ENCODE assay signal across 15 cellular contexts in the genomic region with DNA sequence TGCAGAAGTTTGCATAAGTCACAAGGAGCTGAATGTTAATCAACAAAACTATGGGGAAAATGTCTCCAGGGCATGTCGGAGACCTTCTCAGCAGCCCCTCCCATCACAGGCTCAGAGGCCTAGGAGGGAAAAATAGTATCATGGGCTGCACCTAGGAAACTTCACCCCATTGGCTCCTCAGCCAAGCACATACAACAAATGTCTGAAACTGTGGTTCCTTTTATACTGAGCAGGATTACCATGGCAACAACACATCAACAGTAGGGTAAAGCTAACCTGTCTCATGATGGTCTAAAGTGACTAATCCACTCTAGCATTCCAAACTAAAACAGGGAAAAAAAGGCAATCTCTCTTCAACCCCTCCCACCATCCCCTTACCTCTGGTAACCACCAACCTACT. TPM values are rescaled to one million over a fixed set of nuclear protein-coding genes. Genes with fewer than 3 reads are reported as not detected.
DNase-seq lines count a peak whose midpoint lies in the region; ATAC-seq, FAIRE-seq and TF ChIP-seq lines count a peak whose summit lies in the region.
"Had no signal": no experiment of that assay in that cellular context is flagged by ENCODE, and none has a peak within 500 bp of the region (broad histone marks: within the 10 kb centered on the region; RNA-seq: fewer than 3 reads in every experiment).

No MANE protein-coding gene starts in this region.

- TF ChIP-seq POLR2A in K562 (conservative IDR thresholded peaks at IDR 0.05) = no peak

- H3K9me3 ChIP-seq in K562 (replicated peaks; ENCODE audit: control insufficient read depth, insufficient read depth, low read depth, low read length) (peaks cover 20% of the 10 kb centered on the region), lower lobe of right lung (peaks cover 28% of the 10 kb centered on the region)

- no peak overlapping the region for H2AFZ ChIP-seq in K562 (ENCODE audit: low read depth, low read length)

- H3K4me1 ChIP-seq in K562 (replicated peaks in 1 of 2; ENCODE audit: control insufficient read depth in 2 of 2, insufficient read depth in 2 of 2, low read length in 2 of 2) (peaks cover 10 to 14% of the 10 kb centered on the region in 2 experiments; a peak in 4 of 5 replicates), lower lobe of right lung (peaks cover 9% of the 10 kb centered on the region)

- 80% methylated on average over 1 of the region's 1 CpG for WGBS in K562 (ENCODE audit: insufficient coverage, low coverage, missing lambda C conversion rate)

- no peak overlapping the region for H3K4me2 ChIP-seq in K562 (ENCODE audit: insufficient read depth, low read length)

- POLR2A ChIA-PET in K562 (lab: Yijun Ruan, JAX) = interaction anchor here (1.0 kb wide), 1 partner anchor 8 kb away, joined by 3 read pairs; no protein-coding TSS in a partner anchor

- DNase-seq in Caki2 (ENCODE audit: low read depth) = peak; percentile 64
- peak; percentile 86 for DNase-seq in M059J (ENCODE audit: low read depth)
- no peak for DNase-seq in K562 (ENCODE audit: extremely low read depth in 1 of 4, low spot score in 3 of 4)
- DNase-seq in lung microvascular endothelial cell (ENCODE audit: low read depth in 2 of 2) = peak; percentile 13 to 36
- no peak for DNase-seq in lower lobe of right lung
- DNase-seq in midbrain (lab: John Stamatoyannopoulos, UW) = no peak
- DNase-seq: activated B cell treated with CpG ODN at 0.5 μM for 24 hours; activated naive CD8-positive, alpha-beta T cell treated with anti-CD3 and anti-CD28 coated beads for 36 hours; cerebellar nuclear complex; kidney glomerular epithelial cell; NCI-H1105 treated with DMSO at 0.1 percent for 48 hours; Peyer's patch had no signal

- peaks cover 30% of the 10 kb centered on the region for H3K79me2 ChIP-seq in K562 (ENCODE audit: control insufficient read depth, insufficient read depth, low read length)

- TF ChIP-seq EP300 in K562 (IDR thresholded peaks at IDR 0.05; ENCODE audit: low read length) = no peak

- H3K27ac ChIP-seq in K562 (ENCODE audit: extremely low read depth, low read depth, low read length) = no peak overlapping the region
- H3K27ac ChIP-seq in lower lobe of right lung = no peak overlapping the region
- H3K27ac ChIP-seq: Peyer's patch, suprapubic skin had no signal

- no peaks in the 10 kb centered on the region for H3K27me3 ChIP-seq in K562 (ENCODE audit: control insufficient read depth in 2 of 2, insufficient read depth in 2 of 2, low read length in 2 of 2)
- no peaks in the 10 kb centered on the region for H3K27me3 ChIP-seq in lower lobe of right lung (ENCODE audit: low read depth)
- H3K27me3 ChIP-seq: Peyer's patch, suprapubic skin had no signal

- H3K4me3 ChIP-seq in K562 (no peak overlapping the region), lower lobe of right lung (no peak overlapping the region)
- H3K4me3 ChIP-seq: Peyer's patch, suprapubic skin had no signal

- TF ChIP-seq RAD21 in K562 (CRISPR knock-in tag; conservative IDR thresholded peaks at IDR 0.05 in 1 of 2, IDR thresholded peaks at IDR 0.05 in 1 of 2) = no peak

- intact Hi-C loops in K562 (cut with micrococcal nuclease) = loop anchor here (5.0 to 10.0 kb wide), 2 partner anchors 35 to 267 kb away; no protein-coding TSS in a partner anchor
- intact Hi-C loops in lower lobe of right lung (cut with DNase I) = no loop called here

- in situ Hi-C loops in Caki2 (cut with HindIII; ENCODE audit: low pct_unique_long_range_greater_than_20kb, low sequenced_read_pairs) = no loop called here
- in situ Hi-C loops in K562 (cut with MboI) = no loop called here

- BruUV-seq in K562 (replicated peaks; lab: Mats Ljungman, UMichigan) = no TSS peak

- no peak for TF ChIP-seq CTCF in K562 (IDR thresholded peaks at IDR 0.05 in 2 of 3, conservative IDR thresholded peaks at IDR 0.05 in 1 of 3; ENCODE audit: insufficient read depth in 2 of 3, low read depth in 1 of 3, low read length in 3 of 3)
- TF ChIP-seq CTCF in lower lobe of right lung (IDR thresholded peaks at IDR 0.05) = no peak

- CTCF ChIA-PET in K562 (lab: Yijun Ruan, JAX; ENCODE audit: low intra/inter-chr PET ratio) = no interaction called here

- FAIRE-seq in K562 (lab: Jason Lieb, UNC) = no peak
- FAIRE-seq: endometrium had no signal

- H3K9me1 ChIP-seq in K562 (ENCODE audit: control insufficient read depth, insufficient read depth, low read length) = no peaks in the 10 kb centered on the region

- H3K36me3 ChIP-seq in K562 (ENCODE audit: control insufficient read depth, insufficient read depth, low read length) (peaks cover 7% of the 10 kb centered on the region; the same call in 2 of the 3 replicates), lower lobe of right lung (no peaks in the 10 kb centered on the region)
- H3K36me3 ChIP-seq: Peyer's patch, suprapubic skin had no signal

- no peaks in the 10 kb centered on the region for H4K20me1 ChIP-seq in K562 (replicated peaks; ENCODE audit: control insufficient read depth, insufficient read depth, low read length)

- ATAC-seq in K562 (no peak), lower lobe of right lung (no peak), HG02840 (IDR thresholded peaks at IDR 0.05; ENCODE audit: low FRiP score, unreplicated experiment) (no peak)

- no peak overlapping the region for H3K9ac ChIP-seq in K562 (ENCODE audit: insufficient read depth in 1 of 2, low read depth in 2 of 2, low read length in 2 of 2)

TF ChIP-seq in K562, 482 proteins besides CTCF, POLR2A, EP300 and RAD21:
- TF ChIP-seq ZBTB1 (CRISPR knock-in tag; IDR thresholded peaks at IDR 0.05; ENCODE audit: borderline replicate concordance, low read depth) = no peak
- TF ChIP-seq, protein P1, sequence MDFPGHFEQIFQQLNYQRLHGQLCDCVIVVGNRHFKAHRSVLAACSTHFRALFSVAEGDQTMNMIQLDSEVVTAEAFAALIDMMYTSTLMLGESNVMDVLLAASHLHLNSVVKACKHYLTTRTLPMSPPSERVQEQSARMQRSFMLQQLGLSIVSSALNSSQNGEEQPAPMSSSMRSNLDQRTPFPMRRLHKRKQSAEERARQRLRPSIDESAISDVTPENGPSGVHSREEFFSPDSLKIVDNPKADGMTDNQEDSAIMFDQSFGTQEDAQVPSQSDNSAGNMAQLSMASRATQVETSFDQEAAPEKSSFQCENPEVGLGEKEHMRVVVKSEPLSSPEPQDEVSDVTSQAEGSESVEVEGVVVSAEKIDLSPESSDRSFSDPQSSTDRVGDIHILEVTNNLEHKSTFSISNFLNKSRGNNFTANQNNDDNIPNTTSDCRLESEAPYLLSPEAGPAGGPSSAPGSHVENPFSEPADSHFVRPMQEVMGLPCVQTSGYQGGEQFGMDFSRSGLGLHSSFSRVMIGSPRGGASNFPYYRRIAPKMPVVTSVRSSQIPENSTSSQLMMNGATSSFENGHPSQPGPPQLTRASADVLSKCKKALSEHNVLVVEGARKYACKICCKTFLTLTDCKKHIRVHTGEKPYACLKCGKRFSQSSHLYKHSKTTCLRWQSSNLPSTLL (IDR thresholded peaks at IDR 0.05) = no peak
- peak; percentile 38; the same call in 1 of the 2 replicates for TF ChIP-seq FOXJ2 (tag; IDR thresholded peaks at IDR 0.05)
- TF ChIP-seq RFX1 (IDR thresholded peaks at IDR 0.05) = peak; percentile 73
- no peak for TF ChIP-seq ZNF23 (CRISPR knock-in tag; IDR thresholded peaks at IDR 0.05)

RNA-seq across cellular contexts. Expression of a gene that starts 3.2 kb away (rescaled TPM):
- total RNA-seq in Caki2 (2014; rRNA removed; shearing (Covaris generic); ENCODE audit: low replicate concordance) = 10.5 and 15.1 TPM in 2 replicates
- 4.4 and 9.5 TPM in 2 replicates for total RNA-seq in M059J (2014; rRNA removed; shearing (Covaris generic))
- total RNA-seq in K562 (2011; cell fraction: chromatin; rRNA removed; ENCODE audit: low replicate concordance) = 6.9 and 7.5 TPM in 2 replicates
- total RNA-seq in K562 (2011; cell fraction: nucleolus; rRNA removed) = 3.7 and 4.3 TPM in 2 replicates
- 7.4 and 11.6 TPM in 2 replicates for total RNA-seq in K562 (2011; cell fraction: nucleoplasm; rRNA removed)
- total RNA-seq in K562 (2014; rRNA removed) (1.4 and 1.6 TPM in 2 replicates), K562 (2014; rRNA removed; fragmentation: Illumina TruSeq; extraction: Trizol) (1.7 and 3.0 TPM in 2 replicates), K562 (2015; rRNA removed; fragmentation: Illumina TruSeq; extraction: Trizol) (2.0 and 2.2 TPM in 2 replicates), K562 (2021) (2.4 and 3.3 TPM in 2 replicates), lung microvascular endothelial cell (1.5 and 1.8 TPM in 2 replicates), lower lobe of right lung (9.5 TPM)
- polyA plus RNA-seq in K562 (2011; rRNA removed) (2.7 and 3.0 TPM in 2 replicates), K562 (2014; fragmentation: Illumina TruSeq; extraction: Trizol) (1.1 and 2.0 TPM in 2 replicates), K562 (2014; fragmentation: Nextera tagmentation; extraction: Ambion mirVana) (under 1 TPM; 0.32 to 0.36 TPM), K562 (2014; rRNA removed) (3.0 and 5.0 TPM in 2 replicates)
- polyA plus RNA-seq in K562 (2011; cell fraction: cytosol; rRNA removed) = 0.55 and 3.2 TPM in 2 replicates
- polyA plus RNA-seq in K562 (2011; cell fraction: nucleus; rRNA removed) = 1.9 and 2.0 TPM in 2 replicates
- 2.1 and 2.2 TPM in 2 replicates for polyA plus RNA-seq in K562 (2012)
- polyA minus RNA-seq in K562 (2011; rRNA and poly(A)+ RNA removed) = 9.7 and 10.6 TPM in 2 replicates
- polyA minus RNA-seq in K562 (2011; cell fraction: cytosol; rRNA and poly(A)+ RNA removed) = 3.1 and 3.5 TPM in 2 replicates
- polyA minus RNA-seq in K562 (2011; cell fraction: nucleus; rRNA and poly(A)+ RNA removed) = 6.3 and 9.2 TPM in 2 replicates

Comparison
In these comparisons a context has a peak if more than half of its experiments do, and no peak if none do; other contexts are left out.
1. DNase-seq: peak in Caki2 (single experiment), M059J (single experiment) and lung microvascular endothelial cell (2 of 2); none in K562 (0 of 4), lower lobe of right lung (single experiment) and midbrain (single experiment).